In genomic region chr22:35454416-35455054, GRCh38 we compare ENCODE assay signal across 14 cellular contexts. TPM values are rescaled to one million over a fixed set of nuclear protein-coding genes. Genes with fewer than 3 reads are reported as not detected.
A peak's percentile ranks its signal among the peaks of the same experiment; 100 is the strongest.
DNase-seq lines count a peak whose midpoint lies in the region; ATAC-seq and TF ChIP-seq lines count a peak whose summit lies in the region.
"Had no signal": no experiment of that assay in that cellular context is flagged by ENCODE, and none has a peak within 500 bp of the region (broad histone marks: within the 10 kb centered on the region; RNA-seq: fewer than 3 reads in every experiment).

No MANE protein-coding gene starts in this region.

- no peaks in the 10 kb centered on the region for H3K4me1 ChIP-seq in testis
- H3K4me1 ChIP-seq: pancreas, SJSA1 had no signal

- ATAC-seq in left cardiac atrium (peak; percentile 18 to 57), GM18861 (IDR thresholded peaks at IDR 0.05; ENCODE audit: unreplicated experiment) (no peak)
- ATAC-seq: pancreas had no signal

- 52 to 83% methylated on average over 6 to 8 of the region's 9 CpGs for whole genome bisulfite sequencing in testis, 2 donors
- 57 to 76% methylated on average over 9 of the region's 9 CpGs for WGBS in lower leg skin, 2 donors

- TF ChIP-seq CTCF in testis (IDR thresholded peaks at IDR 0.05) (no peak), lower leg skin (IDR thresholded peaks at IDR 0.05) (no peak)

- no peaks in the 10 kb centered on the region for H3K9me3 ChIP-seq in testis
- H3K9me3 ChIP-seq: pancreas, SJSA1, transverse colon had no signal

- no peaks in the 10 kb centered on the region for H3K36me3 ChIP-seq in testis (ENCODE audit: low read depth, missing control alignments)
- H3K36me3 ChIP-seq: pancreas, SJSA1, transverse colon, WERI-Rb-1 had no signal

- H3K27me3 ChIP-seq in testis, result no peaks in the 10 kb centered on the region
- H3K27me3 ChIP-seq: pancreas, SJSA1, transverse colon had no signal

- no peak overlapping the region for H3K4me3 ChIP-seq in testis
- no peak overlapping the region for H3K4me3 ChIP-seq in lower leg skin (ENCODE audit: low read depth, poor library complexity, severe bottlenecking)
- H3K4me3 ChIP-seq: pancreas, SJSA1, transverse colon had no signal

- TF ChIP-seq POLR2A in testis (IDR thresholded peaks at IDR 0.05) (no peak), lower leg skin (IDR thresholded peaks at IDR 0.05) (no peak)

- no peak overlapping the region for H3K27ac ChIP-seq in testis
- H3K27ac ChIP-seq: epithelial cell of prostate, pancreas, SJSA1, WERI-Rb-1 had no signal

- DNase-seq in NCI-H2171 treated with DMSO at 0.1 percent for 48 hours (lab: John Stamatoyannopoulos, UW), result peak; percentile 12
- DNase-seq in NCI-H2171 (lab: John Stamatoyannopoulos, UW), result no peak
- DNase-seq in SK-MEL-5 (ENCODE audit: low read depth, low spot score), result peak; percentile 74
- no peak for DNase-seq in left cardiac atrium
- peak; percentile 16 for DNase-seq in testis
- DNase-seq in lower leg skin (ENCODE audit: low spot score in 2 of 2), result no peak
- DNase-seq in AG20443 (ENCODE audit: low spot score), result no peak
- DNase-seq: NCI-H1105, pancreas, transverse colon, WERI-Rb-1 had no signal

- in situ Hi-C loops in SK-MEL-5 (cut with HindIII; ENCODE audit: low pct_unique_long_range_greater_than_20kb, low sequenced_read_pairs), result no loop called here

- intact Hi-C loops in left cardiac atrium (cut with DNase I), result no loop called here
- intact Hi-C loops in testis (cut with DNase I; ENCODE audit: low total_unique reads), result no loop called here
- intact Hi-C loops in lower leg skin (cut with DNase I; ENCODE audit: low total_unique reads), result no loop called here

RNA-seq across cellular contexts. Expression of gene MCM5, which starts 54.6 kb away (rescaled TPM):
- 64.2 TPM in 2 replicates for total RNA-seq in SK-MEL-5 (2014; rRNA removed; shearing (Covaris generic))
- polyA plus RNA-seq in SK-MEL-5 (2015; cell fraction: cytosol; rRNA removed), result 70.1 and 103 TPM in 2 replicates
- 131 TPM in 2 replicates for polyA plus RNA-seq in SK-MEL-5 (2015; cell fraction: nucleus; rRNA removed)
- total RNA-seq in left cardiac atrium (10 to 100 TPM; 11.0 to 21.9 TPM), testis (10 to 100 TPM; 34.3 to 49.6 TPM), lower leg skin (10 to 100 TPM; 10.1 to 44.3 (median 20.8) TPM)
- polyA plus RNA-seq in testis (ENCODE audit: insufficient read depth, low read depth, low replicate concordance), result 42.1 TPM

Comparison
In these comparisons a context has a peak if more than half of its experiments do, and no peak if none do; other contexts are left out.
1. DNase-seq: peak in NCI-H2171 treated with DMSO at 0.1 percent for 48 hours (single experiment), SK-MEL-5 (single experiment) and testis (single experiment); none in NCI-H2171 (single experiment), left cardiac atrium (single experiment), lower leg skin (0 of 2) and AG20443 (single experiment).